ENCODE assay signal across 1 cellular context in the genomic region with DNA sequence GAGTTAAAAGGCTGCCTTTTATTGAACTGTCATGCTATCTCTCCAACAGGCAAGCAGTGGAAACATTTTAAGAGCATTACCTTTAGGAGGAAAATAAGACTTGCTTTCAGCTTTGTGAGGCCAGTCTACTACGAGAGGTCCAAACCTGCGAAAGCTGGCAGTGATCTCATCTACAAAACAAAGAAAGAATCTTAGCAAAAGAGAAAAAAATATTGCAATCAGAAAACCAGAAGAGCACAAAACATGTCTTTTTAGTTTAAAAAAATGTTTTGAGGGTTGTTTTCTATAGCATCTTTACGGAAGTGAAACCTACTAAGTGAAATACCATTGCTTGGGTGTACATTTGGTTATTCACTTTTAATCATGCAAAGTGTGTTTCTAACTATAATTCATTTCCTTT.
TF ChIP-seq lines count a peak whose summit lies in the region.

No MANE protein-coding gene starts in this region.

TF ChIP-seq in GM12878, 131 proteins besides CTCF, POLR2A, EP300 and RAD21 (continued from another document):
- TF ChIP-seq BCL11A (IDR thresholded peaks at IDR 0.05; ENCODE audit: low read depth, low read length) (peak; percentile 31; the same call in 1 of the 2 replicates), HDAC2 (IDR thresholded peaks at IDR 0.05) (no peak), POU2F2 (IDR thresholded peaks at IDR 0.05; ENCODE audit: borderline replicate concordance, low read depth, low read length) (peak; percentile 63; the same call in 2 of the 3 replicates), SMAD1 (IDR thresholded peaks at IDR 0.05; ENCODE audit: low read depth, partially characterized antibody) (no peak), JUNB (IDR thresholded peaks at IDR 0.05) (0 out of 2 replicates have a peak, but pooled peaks have one; percentile 28), RUNX3 (IDR thresholded peaks at IDR 0.05; ENCODE audit: low read length) (peak; percentile 86), ZNF384 (IDR thresholded peaks at IDR 0.05; ENCODE audit: borderline replicate concordance, low read depth, low read length) (peak; percentile 83), MTA2 (IDR thresholded peaks at IDR 0.05; ENCODE audit: low read depth) (peak; percentile 81), JUND (IDR thresholded peaks at IDR 0.05; ENCODE audit: low read depth, low read length) (no peak), FOXM1 (IDR thresholded peaks at IDR 0.05; ENCODE audit: low read depth, low read length) (peak; percentile 17; the same call in 1 of the 2 replicates), SPI1 (IDR thresholded peaks at IDR 0.05; ENCODE audit: borderline replicate concordance, insufficient read depth, low read depth, low read length) (peak; percentile 94), CREM (IDR thresholded peaks at IDR 0.05; ENCODE audit: low read depth) (peak; percentile 45), SMC3 (IDR thresholded peaks at IDR 0.05; ENCODE audit: borderline replicate concordance, low read length) (no peak), CBFB (IDR thresholded peaks at IDR 0.05; ENCODE audit: low read depth) (no peak), TCF12 (IDR thresholded peaks at IDR 0.05; ENCODE audit: low read depth, low read length) (no peak), CBX3 (IDR thresholded peaks at IDR 0.05; ENCODE audit: borderline replicate concordance, low read depth) (no peak), SIN3A (IDR thresholded peaks at IDR 0.05; ENCODE audit: low read depth, low read length) (no peak), MEF2A (IDR thresholded peaks at IDR 0.05; ENCODE audit: insufficient read depth, low read depth, low read length) (no peak), SMAD5 (IDR thresholded peaks at IDR 0.05; ENCODE audit: low read depth) (no peak), ZNF217 (IDR thresholded peaks at IDR 0.05) (peak; percentile 43; the same call in 1 of the 2 replicates), FOS (IDR thresholded peaks at IDR 0.05; ENCODE audit: borderline replicate concordance, extremely low read depth, insufficient read length) (no peak), CEBPB (IDR thresholded peaks at IDR 0.05; ENCODE audit: borderline replicate concordance in 1 of 2, low read depth in 2 of 2, low read length in 2 of 2) (0 out of 4 replicates have a peak, but pooled peaks of 1 of the 2 experiments have one; percentile 24), DPF2 (IDR thresholded peaks at IDR 0.05) (peak; percentile 45; the same call in 1 of the 2 replicates), GABPA (IDR thresholded peaks at IDR 0.05; ENCODE audit: low read depth) (0 out of 2 replicates have a peak, but pooled peaks have one; percentile 21)
- TF ChIP-seq, protein P1, sequence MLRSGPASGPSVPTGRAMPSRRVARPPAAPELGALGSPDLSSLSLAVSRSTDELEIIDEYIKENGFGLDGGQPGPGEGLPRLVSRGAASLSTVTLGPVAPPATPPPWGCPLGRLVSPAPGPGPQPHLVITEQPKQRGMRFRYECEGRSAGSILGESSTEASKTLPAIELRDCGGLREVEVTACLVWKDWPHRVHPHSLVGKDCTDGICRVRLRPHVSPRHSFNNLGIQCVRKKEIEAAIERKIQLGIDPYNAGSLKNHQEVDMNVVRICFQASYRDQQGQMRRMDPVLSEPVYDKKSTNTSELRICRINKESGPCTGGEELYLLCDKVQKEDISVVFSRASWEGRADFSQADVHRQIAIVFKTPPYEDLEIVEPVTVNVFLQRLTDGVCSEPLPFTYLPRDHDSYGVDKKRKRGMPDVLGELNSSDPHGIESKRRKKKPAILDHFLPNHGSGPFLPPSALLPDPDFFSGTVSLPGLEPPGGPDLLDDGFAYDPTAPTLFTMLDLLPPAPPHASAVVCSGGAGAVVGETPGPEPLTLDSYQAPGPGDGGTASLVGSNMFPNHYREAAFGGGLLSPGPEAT (IDR thresholded peaks at IDR 0.05; ENCODE audit: low read depth) = no peak
- TF ChIP-seq, protein P2, sequence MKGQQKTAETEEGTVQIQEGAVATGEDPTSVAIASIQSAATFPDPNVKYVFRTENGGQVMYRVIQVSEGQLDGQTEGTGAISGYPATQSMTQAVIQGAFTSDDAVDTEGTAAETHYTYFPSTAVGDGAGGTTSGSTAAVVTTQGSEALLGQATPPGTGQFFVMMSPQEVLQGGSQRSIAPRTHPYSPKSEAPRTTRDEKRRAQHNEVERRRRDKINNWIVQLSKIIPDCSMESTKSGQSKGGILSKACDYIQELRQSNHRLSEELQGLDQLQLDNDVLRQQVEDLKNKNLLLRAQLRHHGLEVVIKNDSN (IDR thresholded peaks at IDR 0.05; ENCODE audit: borderline replicate concordance, extremely low read length, insufficient read depth, low read depth, low read length) = no peak
- TF ChIP-seq, protein P3, sequence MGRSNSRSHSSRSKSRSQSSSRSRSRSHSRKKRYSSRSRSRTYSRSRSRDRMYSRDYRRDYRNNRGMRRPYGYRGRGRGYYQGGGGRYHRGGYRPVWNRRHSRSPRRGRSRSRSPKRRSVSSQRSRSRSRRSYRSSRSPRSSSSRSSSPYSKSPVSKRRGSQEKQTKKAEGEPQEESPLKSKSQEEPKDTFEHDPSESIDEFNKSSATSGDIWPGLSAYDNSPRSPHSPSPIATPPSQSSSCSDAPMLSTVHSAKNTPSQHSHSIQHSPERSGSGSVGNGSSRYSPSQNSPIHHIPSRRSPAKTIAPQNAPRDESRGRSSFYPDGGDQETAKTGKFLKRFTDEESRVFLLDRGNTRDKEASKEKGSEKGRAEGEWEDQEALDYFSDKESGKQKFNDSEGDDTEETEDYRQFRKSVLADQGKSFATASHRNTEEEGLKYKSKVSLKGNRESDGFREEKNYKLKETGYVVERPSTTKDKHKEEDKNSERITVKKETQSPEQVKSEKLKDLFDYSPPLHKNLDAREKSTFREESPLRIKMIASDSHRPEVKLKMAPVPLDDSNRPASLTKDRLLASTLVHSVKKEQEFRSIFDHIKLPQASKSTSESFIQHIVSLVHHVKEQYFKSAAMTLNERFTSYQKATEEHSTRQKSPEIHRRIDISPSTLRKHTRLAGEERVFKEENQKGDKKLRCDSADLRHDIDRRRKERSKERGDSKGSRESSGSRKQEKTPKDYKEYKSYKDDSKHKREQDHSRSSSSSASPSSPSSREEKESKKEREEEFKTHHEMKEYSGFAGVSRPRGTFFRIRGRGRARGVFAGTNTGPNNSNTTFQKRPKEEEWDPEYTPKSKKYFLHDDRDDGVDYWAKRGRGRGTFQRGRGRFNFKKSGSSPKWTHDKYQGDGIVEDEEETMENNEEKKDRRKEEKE (IDR thresholded peaks at IDR 0.05) = no peak
- TF ChIP-seq, protein P4, sequence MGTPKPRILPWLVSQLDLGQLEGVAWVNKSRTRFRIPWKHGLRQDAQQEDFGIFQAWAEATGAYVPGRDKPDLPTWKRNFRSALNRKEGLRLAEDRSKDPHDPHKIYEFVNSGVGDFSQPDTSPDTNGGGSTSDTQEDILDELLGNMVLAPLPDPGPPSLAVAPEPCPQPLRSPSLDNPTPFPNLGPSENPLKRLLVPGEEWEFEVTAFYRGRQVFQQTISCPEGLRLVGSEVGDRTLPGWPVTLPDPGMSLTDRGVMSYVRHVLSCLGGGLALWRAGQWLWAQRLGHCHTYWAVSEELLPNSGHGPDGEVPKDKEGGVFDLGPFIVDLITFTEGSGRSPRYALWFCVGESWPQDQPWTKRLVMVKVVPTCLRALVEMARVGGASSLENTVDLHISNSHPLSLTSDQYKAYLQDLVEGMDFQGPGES (IDR thresholded peaks at IDR 0.05) = no peak
